Comparison of ENCODE assay signal across 17 cellular contexts in the genomic region with DNA sequence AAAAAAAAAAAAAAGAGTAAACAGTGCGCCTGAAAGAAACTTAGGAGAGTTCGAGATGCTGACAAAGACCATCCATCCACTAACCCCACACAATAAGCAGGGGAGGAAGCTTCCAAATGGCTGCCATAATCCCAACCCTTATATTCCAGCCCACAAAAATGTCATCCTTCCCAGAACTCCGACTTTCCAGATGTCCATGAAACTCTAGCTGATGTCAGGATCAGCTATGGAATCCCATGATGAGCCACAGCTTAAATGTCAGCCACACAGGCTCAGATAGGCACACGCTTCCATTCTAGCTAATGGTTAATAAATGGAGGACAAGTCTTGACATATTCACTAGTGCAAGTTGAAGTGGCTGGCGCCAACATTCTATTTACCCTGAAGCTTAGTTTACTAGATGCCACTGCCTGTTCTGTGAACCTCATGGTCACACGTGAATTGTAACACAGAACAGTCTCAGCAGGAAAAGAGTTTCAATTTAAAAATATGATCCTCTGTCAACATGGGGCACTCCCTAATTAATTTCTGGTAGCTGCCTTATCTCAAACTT.
"Had no signal": no experiment of that assay in that cellular context is flagged by ENCODE, and none has a peak within 500 bp of the region (broad histone marks: within the 10 kb centered on the region; RNA-seq: fewer than 3 reads in every experiment).

No MANE protein-coding gene starts in this region.

- H3K79me2 ChIP-seq: hepatocyte had no signal

- H3K4me1 ChIP-seq: foreskin keratinocyte, pancreas, sigmoid colon had no signal

- H3K36me3 ChIP-seq: neutrophil, pancreas, sigmoid colon, thoracic aorta, upper lobe of left lung had no signal

- H3K4me2 ChIP-seq: hepatocyte had no signal

- H3K27ac ChIP-seq: foreskin keratinocyte, hepatocyte, neutrophil, pancreas, sigmoid colon, thoracic aorta, upper lobe of left lung had no signal

- H3K27me3 ChIP-seq: foreskin keratinocyte, hepatocyte, pancreas, sigmoid colon, upper lobe of left lung had no signal

- DNase-seq: activated CD4-positive, alpha-beta T cell treated with anti-CD3 and anti-CD28 coated beads, Interleukin-2, amount 10 ng/mL, durations not matched to agents 7 days and 5 days; activated CD8-positive, alpha-beta memory T cell treated with anti-CD3 and anti-CD28 coated beads, Interleukin-2, amount 50 U/mL, for 48 hours; activated effector memory CD4-positive, alpha-beta T cell treated with anti-CD3 and anti-CD28 coated beads, Interleukin-2, amount 50 U/mL, for 16 hours; activated naive CD4-positive, alpha-beta T cell treated with anti-CD3 and anti-CD28 coated beads, Interleukin-2, amount 50 U/mL, for 16 hours; activated T-cell treated with anti-CD3 and anti-CD28 coated beads, Interleukin-2, amount 50 U/mL, for 72 hours; effector memory CD4-positive, alpha-beta T cell; left cardiac atrium; pancreas; sigmoid colon; stimulated activated naive B cell treated with anti-CD40 and anti-IgM and Interleukin-4, amounts not matched to agents 10 μg/mL and 1 μg/mL and 100 μg/mL, for 72 hours; upper lobe of left lung had no signal

- H3K9me3 ChIP-seq: neutrophil, pancreas, sigmoid colon, thoracic aorta, upper lobe of left lung had no signal

- H2AFZ ChIP-seq: hepatocyte had no signal

- H3K4me3 ChIP-seq: hepatocyte, pancreas, sigmoid colon, thoracic aorta, upper lobe of left lung had no signal

- ATAC-seq: activated CD4-positive, CD25-positive, alpha-beta regulatory T cell treated with anti-CD3 and anti-CD28 coated beads, Interleukin-2, amount 50 U/mL, for 24 hours; activated T-cell treated with anti-CD3 and anti-CD28 coated beads, Interleukin-2, amount 50 U/mL, for 72 hours; foreskin keratinocyte; left cardiac atrium; natural killer cell treated with Interleukin-12 subunit alpha and Interleukin-12 subunit beta and Interleukin-15 and Interleukin-18, amount 100 ng/mL, for 72 hours; pancreas; stimulated activated naive B cell treated with anti-CD40 and anti-IgM and Interleukin-4, amounts not matched to agents 10 μg/mL and 1 μg/mL and 100 μg/mL, for 72 hours had no signal
